ENCODE assay signal across 24 cellular contexts in the genomic region with DNA sequence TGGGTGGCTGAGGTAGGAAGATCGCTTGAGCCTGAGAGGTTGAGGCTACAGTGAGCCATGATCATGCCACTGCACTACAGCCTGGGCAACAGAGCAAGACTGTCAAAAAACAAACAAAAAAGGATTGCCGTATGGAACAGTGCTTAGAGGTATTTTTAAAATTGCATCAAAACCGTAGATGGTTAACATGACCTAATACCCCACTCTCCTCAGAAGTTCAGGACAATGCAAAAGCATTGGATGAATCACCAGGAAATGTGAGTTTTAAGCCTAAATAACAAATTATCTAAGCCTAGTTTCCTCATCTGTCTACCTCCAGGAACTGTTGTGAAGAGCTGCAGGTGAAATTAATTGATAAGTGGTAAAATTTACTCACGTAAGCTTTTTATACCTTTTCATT.
DNase-seq lines count a peak whose midpoint lies in the region; ATAC-seq and TF ChIP-seq lines count a peak whose summit lies in the region.
"Had no signal": no experiment of that assay in that cellular context is flagged by ENCODE, and none has a peak within 500 bp of the region (broad histone marks: within the 10 kb centered on the region; RNA-seq: fewer than 3 reads in every experiment).

No MANE protein-coding gene starts in this region.

- H3K27me3 ChIP-seq in SK-N-SH (ENCODE audit: insufficient read depth) (no peaks in the 10 kb centered on the region), brain microvascular endothelial cell (replicated peaks) (no peaks in the 10 kb centered on the region)

- no peak overlapping the region for H3K4me3 Mint-ChIP-seq in HFFc6
- H3K4me3 Mint-ChIP-seq: B cell; CD8-positive, alpha-beta T cell; H9 had no signal

- ATAC-seq in SK-N-SH treated with all-trans-retinoic acid at 6 μM for 48 hours (no peak), HG02970 (IDR thresholded peaks at IDR 0.05; ENCODE audit: low FRiP score, unreplicated experiment) (no peak)
- ATAC-seq: CD8-positive, alpha-beta T cell; HepG2; K562 had no signal

- H3K4me2 ChIP-seq in SK-N-SH, result no peak overlapping the region

- peaks cover 7% of the 10 kb centered on the region for H3F3A ChIP-seq in SK-N-SH (replicated peaks; ENCODE audit: insufficient read depth)

- no peak for DNase-seq in SK-N-SH
- peak; percentile 3 for DNase-seq in brain microvascular endothelial cell
- DNase-seq in fibroblast of pulmonary artery (ENCODE audit: low read depth), result peak; percentile 46
- DNase-seq in stimulated activated CD4-positive, alpha-beta T cell treated with anti-CD3 and anti-CD28 coated beads, Interleukin-4, amount 100 ng/mL, for 1 hour, result no peak
- no peak for DNase-seq in HFFc6
- no peak for DNase-seq in dermis blood vessel endothelial cell
- DNase-seq: CD8-positive, alpha-beta T cell; DMS79 treated with DMSO at 0.1 percent for 48 hours; H9; MM.1S; NCI-H1694; NCI-H2029 treated with DMSO at 0.1 percent for 48 hours; NCI-H2227 treated with DMSO at 0.1 percent for 48 hours; NCI-H526 treated with DMSO at 0.1 percent for 48 hours; SHP77 treated with DMSO at 0.1 percent for 48 hours had no signal

- POLR2A ChIA-PET in SK-N-SH (lab: Yijun Ruan, JAX), result no interaction called here

- H3K4me1 ChIP-seq in SK-N-SH (ENCODE audit: control insufficient read depth in 1 of 2, insufficient read depth in 2 of 2, low read depth in 1 of 2, low read length in 1 of 2), result peaks cover 0 to 12% of the 10 kb centered on the region in 2 experiments; a peak in 1 of 4 replicates

- H3K79me2 ChIP-seq in SK-N-SH (ENCODE audit: insufficient read depth), result no peaks in the 10 kb centered on the region

- H3K36me3 Mint-ChIP-seq in HFFc6 (ENCODE audit: low read depth), result no peaks in the 10 kb centered on the region
- H3K36me3 Mint-ChIP-seq: CD8-positive, alpha-beta T cell had no signal

- CTCF ChIA-PET in SK-N-SH (lab: Yijun Ruan, JAX), result interaction anchor here (1.6 kb wide), 1 partner anchor 138 kb away, joined by 3 read pairs; no protein-coding TSS in a partner anchor

- H3K36me3 ChIP-seq in SK-N-SH (replicated peaks in 1 of 2; ENCODE audit: control insufficient read depth in 1 of 2, insufficient read depth in 2 of 2, low read length in 1 of 2) (no peaks in the 10 kb centered on the region), brain microvascular endothelial cell (replicated peaks) (no peaks in the 10 kb centered on the region)

- TF ChIP-seq CTCF in SK-N-SH (IDR thresholded peaks at IDR 0.05) (no peak), brain microvascular endothelial cell (IDR thresholded peaks at IDR 0.05; ENCODE audit: low read depth, low read length, missing control alignments) (no peak), fibroblast of pulmonary artery (IDR thresholded peaks at IDR 0.05; ENCODE audit: low read length, missing control alignments) (no peak), HFFc6 (IDR thresholded peaks at IDR 0.05) (no peak)

- H3K9me3 Mint-ChIP-seq in HFFc6, result no peaks in the 10 kb centered on the region
- H3K9me3 Mint-ChIP-seq: CD8-positive, alpha-beta T cell had no signal

- no peaks in the 10 kb centered on the region; the same call in 1 of the 2 replicates for H3K27me3 Mint-ChIP-seq in HFFc6 (ENCODE audit: insufficient read depth)
- H3K27me3 Mint-ChIP-seq: B cell had no signal

- H3K4me1 Mint-ChIP-seq in HFFc6 (ENCODE audit: low read depth), result 0 out of 2 replicates have a peak, but pooled peaks cover 4% of the 10 kb centered on the region
- H3K4me1 Mint-ChIP-seq: B cell had no signal

- H3K27ac ChIP-seq in SK-N-SH (ENCODE audit: low read depth in 2 of 2, low read length in 1 of 2) (peak overlapping the region in 1 of 2 experiments; percentile 22; a peak in 1 of 4 replicates), brain microvascular endothelial cell (no peak overlapping the region)
- H3K27ac ChIP-seq: 22Rv1, C4-2B, RWPE1, SK-N-MC had no signal

- H2AFZ ChIP-seq in SK-N-SH (ENCODE audit: low read depth), result no peak overlapping the region

- H3K9ac ChIP-seq in SK-N-SH, result no peak overlapping the region

- no peaks in the 10 kb centered on the region for H4K20me1 ChIP-seq in SK-N-SH (ENCODE audit: insufficient read depth)

- no peaks in the 10 kb centered on the region for H3K9me3 ChIP-seq in SK-N-SH

- WGBS in SK-N-SH (ENCODE audit: low lambda C conversion rate), result 57% methylated on average over 4 of the region's 4 CpGs

- TF ChIP-seq EP300 in SK-N-SH (IDR thresholded peaks at IDR 0.05; ENCODE audit: borderline replicate concordance in 1 of 2, low read depth in 1 of 2, low read length in 1 of 2), result no peak

- no peak overlapping the region for H3K4me3 ChIP-seq in SK-N-SH (ENCODE audit: low read depth in 2 of 2, low read length in 1 of 2)
- no peak overlapping the region for H3K4me3 ChIP-seq in brain microvascular endothelial cell (ENCODE audit: low read depth, low read length)
- H3K4me3 ChIP-seq in fibroblast of pulmonary artery (replicated peaks; ENCODE audit: low read depth, low read length), result no peak overlapping the region
- H3K4me3 ChIP-seq: K562, SK-N-MC had no signal

- H3K27ac Mint-ChIP-seq in HFFc6, result no peak overlapping the region
- H3K27ac Mint-ChIP-seq: B cell; CD8-positive, alpha-beta T cell had no signal

- H3K9me2 ChIP-seq in SK-N-SH, result no peaks in the 10 kb centered on the region

- no peak for TF ChIP-seq RAD21 in SK-N-SH (IDR thresholded peaks at IDR 0.05; ENCODE audit: low read length)

- in situ Hi-C loops in brain microvascular endothelial cell (cut with HindIII; ENCODE audit: low pct_ligation_motif_present, low sequenced_read_pairs), result no loop called here

TF ChIP-seq in SK-N-SH, 30 proteins besides CTCF, POLR2A, EP300 and RAD21:
- 0 out of 2 replicates have a peak, but pooled peaks have one; percentile 14 for TF ChIP-seq FOSL2 (IDR thresholded peaks at IDR 0.05; ENCODE audit: borderline replicate concordance, low read depth)
- TF ChIP-seq, protein P1, sequence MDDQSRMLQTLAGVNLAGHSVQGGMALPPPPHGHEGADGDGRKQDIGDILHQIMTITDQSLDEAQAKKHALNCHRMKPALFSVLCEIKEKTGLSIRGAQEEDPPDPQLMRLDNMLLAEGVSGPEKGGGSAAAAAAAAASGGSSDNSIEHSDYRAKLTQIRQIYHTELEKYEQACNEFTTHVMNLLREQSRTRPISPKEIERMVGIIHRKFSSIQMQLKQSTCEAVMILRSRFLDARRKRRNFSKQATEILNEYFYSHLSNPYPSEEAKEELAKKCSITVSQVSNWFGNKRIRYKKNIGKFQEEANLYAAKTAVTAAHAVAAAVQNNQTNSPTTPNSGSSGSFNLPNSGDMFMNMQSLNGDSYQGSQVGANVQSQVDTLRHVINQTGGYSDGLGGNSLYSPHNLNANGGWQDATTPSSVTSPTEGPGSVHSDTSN (IDR thresholded peaks at IDR 0.05), result no peak
TF ChIP-seq in SK-N-SH: peak in this region for 1.

TF ChIP-seq in SK-N-SH treated with all-trans-retinoic acid at 6 μM for 48 hours, 23 proteins besides CTCF, POLR2A, EP300 and RAD21 (continues in another document):
- TF ChIP-seq, protein P2, sequence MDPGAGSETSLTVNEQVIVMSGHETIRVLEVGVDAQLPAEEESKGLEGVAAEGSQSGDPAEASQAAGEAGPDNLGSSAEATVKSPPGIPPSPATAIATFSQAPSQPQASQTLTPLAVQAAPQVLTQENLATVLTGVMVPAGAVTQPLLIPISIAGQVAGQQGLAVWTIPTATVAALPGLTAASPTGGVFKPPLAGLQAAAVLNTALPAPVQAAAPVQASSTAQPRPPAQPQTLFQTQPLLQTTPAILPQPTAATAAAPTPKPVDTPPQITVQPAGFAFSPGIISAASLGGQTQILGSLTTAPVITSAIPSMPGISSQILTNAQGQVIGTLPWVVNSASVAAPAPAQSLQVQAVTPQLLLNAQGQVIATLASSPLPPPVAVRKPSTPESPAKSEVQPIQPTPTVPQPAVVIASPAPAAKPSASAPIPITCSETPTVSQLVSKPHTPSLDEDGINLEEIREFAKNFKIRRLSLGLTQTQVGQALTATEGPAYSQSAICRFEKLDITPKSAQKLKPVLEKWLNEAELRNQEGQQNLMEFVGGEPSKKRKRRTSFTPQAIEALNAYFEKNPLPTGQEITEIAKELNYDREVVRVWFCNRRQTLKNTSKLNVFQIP (CRISPR knock-in tag; IDR thresholded peaks at IDR 0.05; ENCODE audit: borderline replicate concordance, low read depth), result no peak
- TF ChIP-seq ZNF8 (CRISPR knock-in tag; IDR thresholded peaks at IDR 0.05), result no peak
- TF ChIP-seq SNAI2 (CRISPR knock-in tag; IDR thresholded peaks at IDR 0.05), result no peak
- TF ChIP-seq, protein P3, sequence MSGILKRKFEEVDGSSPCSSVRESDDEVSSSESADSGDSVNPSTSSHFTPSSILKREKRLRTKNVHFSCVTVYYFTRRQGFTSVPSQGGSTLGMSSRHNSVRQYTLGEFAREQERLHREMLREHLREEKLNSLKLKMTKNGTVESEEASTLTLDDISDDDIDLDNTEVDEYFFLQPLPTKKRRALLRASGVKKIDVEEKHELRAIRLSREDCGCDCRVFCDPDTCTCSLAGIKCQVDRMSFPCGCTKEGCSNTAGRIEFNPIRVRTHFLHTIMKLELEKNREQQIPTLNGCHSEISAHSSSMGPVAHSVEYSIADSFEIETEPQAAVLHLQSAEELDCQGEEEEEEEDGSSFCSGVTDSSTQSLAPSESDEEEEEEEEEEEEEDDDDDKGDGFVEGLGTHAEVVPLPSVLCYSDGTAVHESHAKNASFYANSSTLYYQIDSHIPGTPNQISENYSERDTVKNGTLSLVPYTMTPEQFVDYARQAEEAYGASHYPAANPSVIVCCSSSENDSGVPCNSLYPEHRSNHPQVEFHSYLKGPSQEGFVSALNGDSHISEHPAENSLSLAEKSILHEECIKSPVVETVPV (CRISPR knock-in tag; IDR thresholded peaks at IDR 0.05), result no peak
- no peak for TF ChIP-seq TCF4 (CRISPR knock-in tag; IDR thresholded peaks at IDR 0.05; ENCODE audit: borderline replicate concordance)
- no peak for TF ChIP-seq GLIS3 (CRISPR knock-in tag; IDR thresholded peaks at IDR 0.05)
- TF ChIP-seq PPARA (CRISPR knock-in tag; IDR thresholded peaks at IDR 0.05; ENCODE audit: borderline replicate concordance), result no peak
- TF ChIP-seq ZFP3 (CRISPR knock-in tag; IDR thresholded peaks at IDR 0.05), result no peak
- TF ChIP-seq RARB (CRISPR knock-in tag; IDR thresholded peaks at IDR 0.05), result no peak
- no peak for TF ChIP-seq OSR1 (CRISPR knock-in tag; IDR thresholded peaks at IDR 0.05)
- TF ChIP-seq ISL1 (CRISPR knock-in tag; IDR thresholded peaks at IDR 0.05), result no peak
- TF ChIP-seq ESRRG (CRISPR knock-in tag; IDR thresholded peaks at IDR 0.05), result no peak

Comparison
In these comparisons a context has a peak if more than half of its experiments do, and no peak if none do; other contexts are left out.
1. DNase-seq: peak in brain microvascular endothelial cell (single experiment) and fibroblast of pulmonary artery (single experiment); none in SK-N-SH (single experiment), stimulated activated CD4-positive, alpha-beta T cell treated with anti-CD3 and anti-CD28 coated beads, Interleukin-4, amount 100 ng/mL, for 1 hour (single experiment), HFFc6 (single experiment) and dermis blood vessel endothelial cell (single experiment).